ENCODE assay signal across 20 cellular contexts in the genomic region with DNA sequence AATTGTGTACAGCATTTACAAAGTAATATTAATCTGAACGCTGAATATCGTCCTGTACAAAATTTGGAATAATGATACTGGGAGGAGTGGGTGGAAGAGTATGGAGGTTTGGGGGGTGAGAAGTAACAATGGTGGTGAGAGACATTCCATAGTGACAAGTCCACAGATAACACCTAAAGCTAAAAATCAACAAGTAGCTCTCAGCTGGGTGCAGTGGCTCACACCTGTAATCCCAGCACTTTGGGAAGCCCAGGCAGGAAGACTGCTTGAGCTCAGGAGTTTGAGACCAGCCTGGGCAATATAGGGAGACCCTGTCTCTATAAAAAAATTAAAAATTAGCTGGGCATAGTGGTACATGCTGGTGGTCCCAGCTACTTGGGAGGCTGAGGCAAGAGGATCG. TPM values are rescaled to one million over a fixed set of nuclear protein-coding genes. Genes with fewer than 3 reads are reported as not detected.
DNase-seq lines count a peak whose midpoint lies in the region; ATAC-seq and TF ChIP-seq lines count a peak whose summit lies in the region.
"Had no signal": no experiment of that assay in that cellular context is flagged by ENCODE, and none has a peak within 500 bp of the region (broad histone marks: within the 10 kb centered on the region; RNA-seq: fewer than 3 reads in every experiment).

No MANE protein-coding gene starts in this region.

- DNase-seq in left ventricle myocardium inferior (no peak), right cardiac atrium (no peak), breast epithelium (ENCODE audit: low spot score in 2 of 2) (no peak), NCI-H1105 (lab: John Stamatoyannopoulos, UW) (no peak), spleen (no peak)
- DNase-seq: DND-41, HFFc6, IMR-90, NCI-H1092 treated with DMSO at 0.1 percent for 48 hours, NCI-H146, NCI-H2029 treated with DMSO at 0.1 percent for 48 hours, NCI-H345, NCI-H774, Peyer's patch had no signal

- H3K27ac ChIP-seq in left ventricle myocardium inferior (replicated peaks) (peak overlapping the region; percentile 5), right cardiac atrium (ENCODE audit: low read length) (no peak overlapping the region), breast epithelium (no peak overlapping the region), spleen (no peak overlapping the region)
- H3K27ac ChIP-seq: HL-60, KMS-11, Peyer's patch had no signal

- H3K36me3 ChIP-seq in left ventricle myocardium inferior (peaks cover 38% of the 10 kb centered on the region), breast epithelium (no peaks in the 10 kb centered on the region), spleen (peaks cover 0 to 43% (median 30%) of the 10 kb centered on the region in 6 donors)

- 93% methylated on average over 3 of the region's 3 CpGs for WGBS in right cardiac atrium
- 93 to 99% (median 94%) methylated on average over 3 of the region's 3 CpGs for WGBS in spleen, 5 donors

- H3K9me3 ChIP-seq in left ventricle myocardium inferior (replicated peaks) = no peaks in the 10 kb centered on the region
- no peaks in the 10 kb centered on the region for H3K9me3 ChIP-seq in right cardiac atrium (ENCODE audit: control insufficient read depth, low read length)
- H3K9me3 ChIP-seq in breast epithelium = no peaks in the 10 kb centered on the region
- H3K9me3 ChIP-seq in spleen = no peaks in the 10 kb centered on the region
- H3K9me3 ChIP-seq: Peyer's patch had no signal

- H3K4me1 ChIP-seq in left ventricle myocardium inferior = peaks cover 38% of the 10 kb centered on the region
- H3K4me1 ChIP-seq in right cardiac atrium (ENCODE audit: control insufficient read depth, insufficient read depth, low read length) = no peaks in the 10 kb centered on the region
- H3K4me1 ChIP-seq in breast epithelium = peaks cover 0 to 9% of the 10 kb centered on the region in 2 donors
- H3K4me1 ChIP-seq in spleen = peaks cover 12 to 36% (median 21%) of the 10 kb centered on the region in 6 donors

- H3K4me3 ChIP-seq in left ventricle myocardium inferior = no peak overlapping the region
- no peak overlapping the region for H3K4me3 ChIP-seq in right cardiac atrium (ENCODE audit: low read length)
- H3K4me3 ChIP-seq in breast epithelium = no peak overlapping the region
- H3K4me3 ChIP-seq in spleen = no peak overlapping the region
- H3K4me3 ChIP-seq: GM12878, Peyer's patch had no signal

- peaks cover 10% of the 10 kb centered on the region for H3K4me1 Mint-ChIP-seq in activated T-helper 17 cell treated with anti-CD3 and anti-CD28 coated beads, Interleukin-2, amount 50 U/mL, for 72 hours
- peaks cover 10% of the 10 kb centered on the region for H3K4me1 Mint-ChIP-seq in nephron

- ATAC-seq in right cardiac atrium = no peak
- ATAC-seq in activated T-helper 17 cell treated with anti-CD3 and anti-CD28 coated beads, Interleukin-2, amount 50 U/mL, for 72 hours (replicated peaks) = no peak
- ATAC-seq: GM12878 had no signal

- TF ChIP-seq CTCF in left ventricle myocardium inferior (IDR thresholded peaks at IDR 0.05; ENCODE audit: borderline replicate concordance) (no peak), nephron (IDR thresholded peaks at IDR 0.05; ENCODE audit: unreplicated experiment in 3 of 3) (no peak), breast epithelium (IDR thresholded peaks at IDR 0.05) (no peak), spleen (IDR thresholded peaks at IDR 0.05 in 8 of 11, conservative IDR thresholded peaks at IDR 0.05 in 3 of 11) (no peak)

- H3K4me3 Mint-ChIP-seq in activated T-helper 17 cell treated with anti-CD3 and anti-CD28 coated beads, Interleukin-2, amount 50 U/mL, for 72 hours = no peak overlapping the region
- H3K4me3 Mint-ChIP-seq in nephron = peak overlapping the region in 2 of 3 experiments; percentile 22 to 62
- H3K4me3 Mint-ChIP-seq: HFFc6 had no signal

- H3K36me3 Mint-ChIP-seq in activated T-helper 17 cell treated with anti-CD3 and anti-CD28 coated beads, Interleukin-2, amount 50 U/mL, for 72 hours (ENCODE audit: low read depth) = peaks cover 68% of the 10 kb centered on the region
- peaks cover 45% of the 10 kb centered on the region for H3K36me3 Mint-ChIP-seq in nephron (ENCODE audit: low read depth)

- no peaks in the 10 kb centered on the region for H3K9me3 Mint-ChIP-seq in activated T-helper 17 cell treated with anti-CD3 and anti-CD28 coated beads, Interleukin-2, amount 50 U/mL, for 72 hours
- H3K9me3 Mint-ChIP-seq in nephron = peaks cover 2% of the 10 kb centered on the region
- H3K9me3 Mint-ChIP-seq: HFFc6 had no signal

- peak overlapping the region; percentile 30 for H3K27ac Mint-ChIP-seq in activated T-helper 17 cell treated with anti-CD3 and anti-CD28 coated beads, Interleukin-2, amount 50 U/mL, for 72 hours
- H3K27ac Mint-ChIP-seq in nephron = peak overlapping the region in 2 of 3 experiments; percentile 22 to 29
- H3K27ac Mint-ChIP-seq: HFFc6 had no signal

- no peaks in the 10 kb centered on the region for H3K27me3 Mint-ChIP-seq in activated T-helper 17 cell treated with anti-CD3 and anti-CD28 coated beads, Interleukin-2, amount 50 U/mL, for 72 hours
- no peaks in the 10 kb centered on the region for H3K27me3 Mint-ChIP-seq in nephron (ENCODE audit: low read depth)
- H3K27me3 Mint-ChIP-seq: CD4-positive, CD25-positive, alpha-beta regulatory T cell had no signal

- no peaks in the 10 kb centered on the region for H3K27me3 ChIP-seq in left ventricle myocardium inferior (ENCODE audit: low read depth)
- H3K27me3 ChIP-seq in right cardiac atrium (ENCODE audit: control insufficient read depth, insufficient read depth) = no peaks in the 10 kb centered on the region
- no peaks in the 10 kb centered on the region for H3K27me3 ChIP-seq in breast epithelium
- no peaks in the 10 kb centered on the region for H3K27me3 ChIP-seq in spleen (replicated peaks in 1 of 7)
- H3K27me3 ChIP-seq: Peyer's patch had no signal

- intact Hi-C loops in left ventricle myocardium inferior (cut with micrococcal nuclease) (no loop called here), right cardiac atrium (cut with DNase I) (no loop called here), breast epithelium (cut with DNase I; ENCODE audit: low total_unique reads) (no loop called here), spleen (cut with DNase I; ENCODE audit: low total_unique reads) (no loop called here)

- TF ChIP-seq POLR2A in breast epithelium (IDR thresholded peaks at IDR 0.05) (no peak), spleen (IDR thresholded peaks at IDR 0.05) (no peak)

RNA-seq across cellular contexts. Expression of a gene that starts 5.1 kb away (rescaled TPM):
- total RNA-seq in left ventricle myocardium inferior (98.6 TPM), right cardiac atrium (10 to 100 TPM; 63.4 to 93.0 (median 89.8) TPM), breast epithelium (10 to 100 TPM; 19.5 to 40.0 (median 36.4) TPM), spleen (10 to 100 TPM; 23.8 to 68.8 (median 48.8) TPM)
- polyA plus RNA-seq in right cardiac atrium (125 TPM), spleen (10 to 100 TPM; 42.0 to 85.1 (median 64.8) TPM)
- total RNA-seq in activated T-helper 17 cell treated with anti-CD3 and anti-CD28 coated beads, Interleukin-2, amount 50 U/mL, for 72 hours = 10 to 100 TPM; 43.7 to 80.5 TPM

RNA-seq across cellular contexts. Expression of a gene that starts 38.9 kb away (rescaled TPM):
- total RNA-seq in left ventricle myocardium inferior (17.3 TPM), right cardiac atrium (10 to 100 TPM; 20.1 to 26.7 (median 20.5) TPM), breast epithelium (10 to 100 TPM; 28.6 to 30.5 (median 29.6) TPM), spleen (10 to 100 TPM; 21.4 to 34.5 (median 31.6) TPM)
- polyA plus RNA-seq in right cardiac atrium (7.3 TPM), spleen (10 to 100 TPM in 1 of 3 donors, 1 to 10 TPM in 2; 4.2 to 10.1 (median 7.3) TPM)
- 10 to 100 TPM; 15.9 to 19.0 TPM for total RNA-seq in activated T-helper 17 cell treated with anti-CD3 and anti-CD28 coated beads, Interleukin-2, amount 50 U/mL, for 72 hours
